ENCODE assay signal across 9 cellular contexts in genomic region chr17:39231587-39232551, GRCh38. TPM values are rescaled to one million over a fixed set of nuclear protein-coding genes. Genes with fewer than 3 reads are reported as not detected.
A peak's percentile ranks its signal among the peaks of the same experiment; 100 is the strongest.
DNase-seq lines count a peak whose midpoint lies in the region; ATAC-seq and TF ChIP-seq lines count a peak whose summit lies in the region.
"Had no signal": no experiment of that assay in that cellular context is flagged by ENCODE, and none has a peak within 500 bp of the region (broad histone marks: within the 10 kb centered on the region; RNA-seq: fewer than 3 reads in every experiment).

No MANE protein-coding gene starts in this region.

- H3K27ac ChIP-seq in adrenal gland: no peak overlapping the region

- DNase-seq in AML-193 (lab: John Stamatoyannopoulos, UW) (peak; percentile 37 to 39), adrenal gland (peak in 4 of 7 donors; percentile 53 to 64 (median 57))
- peak; percentile 57 for DNase-seq in stimulated activated CD4-positive, alpha-beta T cell treated with anti-CD3 and anti-CD28 coated beads, Interleukin-4, amount 100 ng/mL, for 1 hour

- no peak overlapping the region for H3K4me3 ChIP-seq in adrenal gland
- H3K4me3 ChIP-seq in iPS-18c (ENCODE audit: insufficient read depth, low read depth, low read length): peak overlapping the region; percentile 50
- H3K4me3 ChIP-seq: skin epidermis had no signal

- TF ChIP-seq CTCF in adrenal gland (IDR thresholded peaks at IDR 0.05): peak; percentile 50 to 78 (median 72)

- ATAC-seq in HG03342 (IDR thresholded peaks at IDR 0.05; ENCODE audit: unreplicated experiment) (peak; percentile 43), SK-N-SH treated with all-trans-retinoic acid at 6 μM for 48 hours (peak; percentile 78), HG03469 (IDR thresholded peaks at IDR 0.05; ENCODE audit: unreplicated experiment) (no peak), HG03439 (IDR thresholded peaks at IDR 0.05; ENCODE audit: unreplicated experiment) (no peak)

- no peaks in the 10 kb centered on the region for H3K4me1 ChIP-seq in adrenal gland (replicated peaks in 1 of 2)

- no peak for TF ChIP-seq POLR2A in adrenal gland (IDR thresholded peaks at IDR 0.05)

- 18 to 27% (median 22%) methylated on average over 14 to 22 of the region's 22 CpGs for WGBS in adrenal gland, 4 donors

- H3K9me3 ChIP-seq in adrenal gland (replicated peaks in 1 of 3) (no peaks in the 10 kb centered on the region), iPS-18c (ENCODE audit: control insufficient read depth, insufficient read depth, low read length) (no peaks in the 10 kb centered on the region)

- H3K27me3 ChIP-seq in adrenal gland: peaks cover 15% of the 10 kb centered on the region

- H3K36me3 ChIP-seq in adrenal gland (replicated peaks in 1 of 2): no peaks in the 10 kb centered on the region

- intact Hi-C loops in adrenal gland (cut with DNase I): no loop called here

TF ChIP-seq in SK-N-SH treated with all-trans-retinoic acid at 6 μM for 48 hours, 23 proteins besides CTCF, POLR2A, EP300 and RAD21:
- no peak for TF ChIP-seq PPARA (CRISPR knock-in tag; IDR thresholded peaks at IDR 0.05; ENCODE audit: borderline replicate concordance)
- TF ChIP-seq GLIS3 (CRISPR knock-in tag; IDR thresholded peaks at IDR 0.05): no peak
- TF ChIP-seq ZFP30 (CRISPR knock-in tag; IDR thresholded peaks at IDR 0.05): no peak
- TF ChIP-seq ESRRG (CRISPR knock-in tag; IDR thresholded peaks at IDR 0.05): no peak
- no peak for TF ChIP-seq CREB5 (CRISPR knock-in tag; IDR thresholded peaks at IDR 0.05; ENCODE audit: low read depth)
- no peak for TF ChIP-seq ZNF565 (CRISPR knock-in tag; conservative IDR thresholded peaks at IDR 0.05; ENCODE audit: low read depth)
- no peak for TF ChIP-seq ISL1 (CRISPR knock-in tag; IDR thresholded peaks at IDR 0.05)
- TF ChIP-seq SNAI2 (CRISPR knock-in tag; IDR thresholded peaks at IDR 0.05): no peak
- no peak for TF ChIP-seq CSDC2 (CRISPR knock-in tag; IDR thresholded peaks at IDR 0.05)
- TF ChIP-seq OSR1 (CRISPR knock-in tag; IDR thresholded peaks at IDR 0.05): no peak
- TF ChIP-seq CSRNP3 (CRISPR knock-in tag; IDR thresholded peaks at IDR 0.05): no peak
- TF ChIP-seq ZFP3 (CRISPR knock-in tag; IDR thresholded peaks at IDR 0.05): no peak
- TF ChIP-seq TCF4 (CRISPR knock-in tag; IDR thresholded peaks at IDR 0.05; ENCODE audit: borderline replicate concordance): no peak
- no peak for TF ChIP-seq TSHZ2 (CRISPR knock-in tag; IDR thresholded peaks at IDR 0.05)
- TF ChIP-seq ZNF70 (CRISPR knock-in tag; IDR thresholded peaks at IDR 0.05): no peak

RNA-seq across cellular contexts. Expression of gene STAC2, which starts 6.1 kb away (rescaled TPM):
- 1 to 10 TPM in 1 of 8 donors, under 1 TPM in 3, not detected in 4; 0.22 to 1.1 (median 0.60) TPM for total RNA-seq in adrenal gland
- 1 to 10 TPM in 1 of 3 donors, under 1 TPM in 2; 0.48 to 1.0 (median 0.48) TPM for polyA plus RNA-seq in adrenal gland

RNA-seq across cellular contexts. Expression of gene RPL19, which starts 31.8 kb away (rescaled TPM):
- total RNA-seq in adrenal gland: 1,000 to 10,000 TPM; 1,513 to 2,859 (median 2,022) TPM
- 1,000 to 10,000 TPM; 2,256 to 4,908 (median 2,700) TPM for polyA plus RNA-seq in adrenal gland

RNA-seq across cellular contexts. Expression of gene CACNB1, which starts 34.4 kb away (rescaled TPM):
- 1 to 10 TPM in 7 of 8 donors, under 1 TPM in 1; 0.85 to 9.1 (median 5.4) TPM for total RNA-seq in adrenal gland
- 10 to 100 TPM in 2 of 3 donors, 1 to 10 TPM in 1; 3.8 to 28.8 (median 10.5) TPM for polyA plus RNA-seq in adrenal gland

Comparison
In these comparisons a context has a peak if more than half of its experiments do, and no peak if none do; other contexts are left out.
1. ATAC-seq: peak in HG03342 (single experiment) and SK-N-SH treated with all-trans-retinoic acid at 6 μM for 48 hours (single experiment); none in HG03469 (single experiment) and HG03439 (single experiment).
2. Peak in every context shown above with its lines, with median percentiles within 50 percentile points of each other: DNase-seq.